8 cellular contexts compared by ENCODE assay signal in the genomic region with DNA sequence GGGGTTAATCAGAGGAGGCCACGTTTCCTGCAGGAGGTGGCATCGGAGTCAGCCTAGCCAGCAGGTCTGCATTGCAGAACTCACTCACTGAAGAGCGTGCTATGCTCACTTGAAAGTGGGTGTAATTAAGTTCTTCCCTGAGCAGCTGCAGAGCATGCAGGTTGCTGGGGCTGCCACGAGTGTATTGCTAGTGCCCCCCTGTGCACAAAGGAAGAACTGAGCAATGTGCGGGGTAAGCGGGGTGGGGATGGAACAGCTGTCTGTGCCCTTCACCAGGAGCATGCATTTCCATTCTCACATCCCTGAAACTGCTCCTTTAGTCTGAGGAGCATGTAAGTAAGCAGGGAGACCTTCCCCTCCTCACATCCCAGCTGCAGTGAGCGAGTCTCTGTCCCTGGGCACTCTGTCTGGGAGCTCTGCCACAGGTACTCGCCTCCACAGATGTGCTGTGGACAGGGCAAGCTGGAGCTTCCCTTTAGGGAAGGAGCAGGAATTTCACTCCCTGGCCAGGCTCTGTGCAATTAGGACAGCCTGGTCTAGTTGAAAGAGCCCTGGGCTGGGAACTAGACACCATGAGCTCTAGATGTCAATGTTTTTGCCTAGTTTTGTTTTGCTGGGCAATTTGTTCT.
A peak's percentile ranks its signal among the peaks of the same experiment; 100 is the strongest.
DNase-seq lines count a peak whose midpoint lies in the region; ATAC-seq, FAIRE-seq and TF ChIP-seq lines count a peak whose summit lies in the region.

No MANE protein-coding gene starts in this region.

- peaks cover 0 to 12% (median 4%) of the 10 kb centered on the region in 4 experiments; a peak in 6 of 7 replicates for H3K4me1 ChIP-seq in H1 (replicated peaks in 1 of 4; ENCODE audit: control insufficient read depth in 3 of 4, insufficient read depth in 4 of 4, low read length in 3 of 4)

- peak overlapping the region; percentile 87; the same call in 1 of the 2 replicates for H2BK20ac ChIP-seq in H1 (ENCODE audit: low read length)

- peak; percentile 94 for ATAC-seq in GM18909 (IDR thresholded peaks at IDR 0.05; ENCODE audit: poor library complexity, unreplicated experiment)
- ATAC-seq in HG03342 (IDR thresholded peaks at IDR 0.05; ENCODE audit: unreplicated experiment) = peak; percentile 92

- no peak overlapping the region for H2AK5ac ChIP-seq in H1 (ENCODE audit: low read depth, low read length)

- H3K4ac ChIP-seq in H1 (replicated peaks; ENCODE audit: insufficient read length, low read depth, low read length) = peak overlapping the region; percentile 57

- peak overlapping the region; percentile 28 for H4K8ac ChIP-seq in H1 (ENCODE audit: extremely low read depth, insufficient read depth, low read length)

- H3K23ac ChIP-seq in H1 (ENCODE audit: insufficient read length) = no peak overlapping the region

- no peak overlapping the region; a peak in 1 of 4 replicates for H3K4me2 ChIP-seq in H1 (ENCODE audit: insufficient read depth in 1 of 2, low read depth in 2 of 2, low read length in 2 of 2)

- peak; percentile 30 for DNase-seq in AG08396 (ENCODE audit: low spot score)
- peak; percentile 96 for DNase-seq in NCI-H748 (lab: John Stamatoyannopoulos, UW; ENCODE audit: unreplicated experiment)
- peak; percentile 46 to 64 for DNase-seq in H1 (ENCODE audit: low read depth in 1 of 2, low spot score in 2 of 2)
- DNase-seq in nucleus accumbens (lab: John Stamatoyannopoulos, UW) = peak in 47 of 56 donors; percentile 1 to 82 (median 31)
- no peak for DNase-seq in central memory CD4-positive, alpha-beta T cell
- no peak for DNase-seq in SKM-1 treated with dmso at 0.1 percent for 144 hours (lab: John Stamatoyannopoulos, UW; ENCODE audit: unreplicated experiment)

- peak overlapping the region; percentile 71; the same call in 1 of the 2 replicates for H2BK12ac ChIP-seq in H1 (ENCODE audit: low read depth, low read length)

- 41% methylated on average over 8 of the region's 8 CpGs; no CpG with 5 or more reads in 1 of the 2 experiments for WGBS in H1 (ENCODE audit: extremely low coverage in 1 of 2, insufficient coverage in 1 of 2, insufficient read length in 1 of 2, insufficient replicate concordance in 2 of 2, low coverage in 1 of 2, low lambda C conversion rate in 2 of 2, missing lambda C conversion rate in 1 of 2), 2 experiments

- H3K79me1 ChIP-seq in H1 (ENCODE audit: low read depth, low read length) = no peaks in the 10 kb centered on the region

- H3K9me3 ChIP-seq in H1 (ENCODE audit: insufficient read depth in 2 of 2, low read depth in 1 of 2, low read length in 1 of 2) = no peaks in the 10 kb centered on the region

- CTCF ChIA-PET in H1 (lab: Charles Lee; ENCODE audit: partially characterized antibody) = interaction anchor here (0.5 to 2.1 kb wide), 22 partner anchors 10 to 709 kb away, joined by 3 to 15 read pairs (median 3); no protein-coding TSS in a partner anchor

- H2AFZ ChIP-seq in H1 (ENCODE audit: low read length) = peak overlapping the region; percentile 97

- H4K91ac ChIP-seq in H1 (replicated peaks; ENCODE audit: insufficient read length, low read length) = peak overlapping the region; percentile 46

- POLR2A ChIA-PET in H1 (lab: Charles Lee; ENCODE audit: partially characterized antibody) = no interaction called here

- no peak overlapping the region for H3K14ac ChIP-seq in H1 (ENCODE audit: insufficient read length)

- peak overlapping the region; percentile 40; the same call in 1 of the 2 replicates for H3K18ac ChIP-seq in H1 (ENCODE audit: extremely low read depth, low read length)

- no peak overlapping the region for H3K9ac ChIP-seq in H1 (replicated peaks in 1 of 4; ENCODE audit: extremely low read depth in 1 of 4, low read depth in 3 of 4, low read length in 3 of 4)

- H3K79me2 ChIP-seq in H1 (ENCODE audit: control insufficient read depth in 1 of 2, insufficient read depth in 2 of 2, low read length in 2 of 2) = no peaks in the 10 kb centered on the region

- no peaks in the 10 kb centered on the region; a peak in 1 of 8 replicates for H3K36me3 ChIP-seq in H1 (ENCODE audit: control insufficient read depth in 2 of 4, insufficient read depth in 4 of 4, low read length in 3 of 4)

- H3K56ac ChIP-seq in H1 (replicated peaks; ENCODE audit: insufficient read length, low read depth, low read length) = no peak overlapping the region

- peak; percentile 89 to 94 for TF ChIP-seq RAD21 in H1 (IDR thresholded peaks at IDR 0.05 in 1 of 2, conservative IDR thresholded peaks at IDR 0.05 in 1 of 2; ENCODE audit: low read depth in 2 of 2, low read length in 2 of 2)

- no peaks in the 10 kb centered on the region for H4K20me1 ChIP-seq in H1 (replicated peaks in 1 of 2; ENCODE audit: control insufficient read depth in 1 of 2, insufficient read depth in 2 of 2, low read length in 2 of 2)

- no peak overlapping the region for H3K27ac ChIP-seq in H1 (ENCODE audit: low read depth, low read length)

- H2BK15ac ChIP-seq in H1 (ENCODE audit: low read length) = 0 out of 2 replicates have a peak overlapping the region, but pooled peaks have one; percentile 75

- H4K5ac ChIP-seq in H1 (ENCODE audit: insufficient read length, low read depth, low read length) = no peak overlapping the region

- H3K23me2 ChIP-seq in H1 (ENCODE audit: low read depth, low read length) = no peaks in the 10 kb centered on the region

- FAIRE-seq in H1 (lab: Jason Lieb, UNC) = peak; percentile 82

- TF ChIP-seq POLR2A in H1 (IDR thresholded peaks at IDR 0.05; ENCODE audit: control extremely low read depth in 1 of 2, low read depth in 2 of 2, low read length in 2 of 2) = no peak

- no peak for TF ChIP-seq EP300 in H1 (IDR thresholded peaks at IDR 0.05; ENCODE audit: borderline replicate concordance in 1 of 2, low read depth in 2 of 2, low read length in 2 of 2)

- TF ChIP-seq CTCF in H1 (IDR thresholded peaks at IDR 0.05; ENCODE audit: control extremely low read depth in 1 of 3, insufficient read depth in 1 of 3, low read depth in 1 of 3, low read length in 3 of 3) = peak; percentile 69 to 86 (median 85)

- H2BK120ac ChIP-seq in H1 (replicated peaks; ENCODE audit: low read depth, low read length) = no peak overlapping the region

- peaks cover 0 to 4% (median 0%) of the 10 kb centered on the region in 4 experiments; a peak in 4 of 7 replicates for H3K27me3 ChIP-seq in H1 (replicated peaks in 1 of 4; ENCODE audit: control insufficient read depth in 3 of 4, extremely low read depth in 1 of 4, insufficient read depth in 3 of 4, low read length in 3 of 4)

- H3K4me3 ChIP-seq in H1 (ENCODE audit: extremely low read depth in 1 of 4, insufficient read depth in 2 of 4, low read depth in 3 of 4, low read length in 4 of 4) = no peak overlapping the region

- H2BK5ac ChIP-seq in H1 (ENCODE audit: low read depth, low read length) = 0 out of 2 replicates have a peak overlapping the region, but pooled peaks have one; percentile 22

TF ChIP-seq in H1, 55 proteins besides CTCF, POLR2A, EP300 and RAD21:
- no peak for TF ChIP-seq POLR2AphosphoS5 (IDR thresholded peaks at IDR 0.05; ENCODE audit: low read depth, low read length)
- TF ChIP-seq MAX (IDR thresholded peaks at IDR 0.05) = peak; percentile 73
- 0 out of 2 replicates have a peak, but pooled peaks have one; percentile 52 for TF ChIP-seq TCF12 (IDR thresholded peaks at IDR 0.05; ENCODE audit: low read depth, low read length)

Comparison
In these comparisons a context has a peak if more than half of its experiments do, and no peak if none do; other contexts are left out.
1. DNase-seq: peak in AG08396 (single experiment), NCI-H748 (single experiment), H1 (2 of 2) and nucleus accumbens (47 of 56); none in central memory CD4-positive, alpha-beta T cell (single experiment) and SKM-1 treated with dmso at 0.1 percent for 144 hours (single experiment).